1 cellular context compared by ENCODE assay signal in genomic region chr5:56480305-56481146, GRCh38.
TF ChIP-seq lines count a peak whose summit lies in the region.

No MANE protein-coding gene starts in this region.

TF ChIP-seq in H1, 55 proteins besides CTCF, POLR2A, EP300 and RAD21 (continued from another document):
- TF ChIP-seq SRF (IDR thresholded peaks at IDR 0.05; ENCODE audit: low read depth, low read length) (no peak), SIRT6 (IDR thresholded peaks at IDR 0.05; ENCODE audit: low read length) (no peak), CHD7 (IDR thresholded peaks at IDR 0.05; ENCODE audit: insufficient replicate concordance, low read length) (no peak), BRCA1 (IDR thresholded peaks at IDR 0.05; ENCODE audit: low read depth, low read length) (no peak)
